ENCODE assay signal across 1 cellular context in the genomic region with DNA sequence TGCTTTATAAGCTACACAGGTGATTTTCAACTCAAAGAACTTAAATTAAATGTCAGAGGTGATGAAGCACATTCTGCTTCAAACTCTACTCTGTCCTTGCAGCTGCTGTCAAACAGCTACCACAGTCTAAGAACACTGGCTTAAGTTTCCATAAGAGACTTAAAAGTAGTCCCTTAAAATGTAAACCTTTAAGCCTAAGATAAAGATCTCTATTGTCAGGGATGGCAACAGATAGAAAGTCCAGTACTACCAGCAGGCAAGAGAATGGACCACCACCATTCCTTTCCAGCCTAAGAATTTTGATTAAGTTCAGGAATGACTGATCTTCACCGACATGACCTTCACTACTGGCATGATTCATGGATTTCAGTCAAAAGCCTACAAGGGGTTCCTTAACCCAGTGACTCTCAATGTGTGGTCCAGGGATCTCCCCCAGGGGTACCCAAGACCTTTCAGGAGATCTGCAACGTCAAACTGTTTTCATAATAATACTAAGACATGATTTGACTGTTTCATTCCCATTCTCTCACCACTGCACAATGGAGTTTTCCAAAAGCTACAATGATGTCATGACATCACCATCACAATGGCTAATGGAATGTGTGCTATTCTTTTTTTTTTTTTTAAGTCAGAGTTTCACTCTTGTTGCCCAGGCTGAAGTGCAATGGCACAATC.
TF ChIP-seq lines count a peak whose summit lies in the region.

No MANE protein-coding gene starts in this region.

TF ChIP-seq in IMR-90, 13 proteins besides CTCF, POLR2A, EP300 and RAD21:
- TF ChIP-seq MAFK (IDR thresholded peaks at IDR 0.05; ENCODE audit: low read depth, low read length), result no peak
- TF ChIP-seq MXI1 (IDR thresholded peaks at IDR 0.05; ENCODE audit: borderline replicate concordance, low read depth, low read length), result no peak
- TF ChIP-seq BHLHE40 (IDR thresholded peaks at IDR 0.05; ENCODE audit: low read depth, low read length), result no peak
- TF ChIP-seq FOS (IDR thresholded peaks at IDR 0.05; ENCODE audit: low read depth, low read length), result no peak
- TF ChIP-seq RFX5 (IDR thresholded peaks at IDR 0.05; ENCODE audit: low read depth, low read length), result no peak
TF ChIP-seq in IMR-90: peak in this region for 0.
